ENCODE assay signal across 8 cellular contexts in the genomic region with DNA sequence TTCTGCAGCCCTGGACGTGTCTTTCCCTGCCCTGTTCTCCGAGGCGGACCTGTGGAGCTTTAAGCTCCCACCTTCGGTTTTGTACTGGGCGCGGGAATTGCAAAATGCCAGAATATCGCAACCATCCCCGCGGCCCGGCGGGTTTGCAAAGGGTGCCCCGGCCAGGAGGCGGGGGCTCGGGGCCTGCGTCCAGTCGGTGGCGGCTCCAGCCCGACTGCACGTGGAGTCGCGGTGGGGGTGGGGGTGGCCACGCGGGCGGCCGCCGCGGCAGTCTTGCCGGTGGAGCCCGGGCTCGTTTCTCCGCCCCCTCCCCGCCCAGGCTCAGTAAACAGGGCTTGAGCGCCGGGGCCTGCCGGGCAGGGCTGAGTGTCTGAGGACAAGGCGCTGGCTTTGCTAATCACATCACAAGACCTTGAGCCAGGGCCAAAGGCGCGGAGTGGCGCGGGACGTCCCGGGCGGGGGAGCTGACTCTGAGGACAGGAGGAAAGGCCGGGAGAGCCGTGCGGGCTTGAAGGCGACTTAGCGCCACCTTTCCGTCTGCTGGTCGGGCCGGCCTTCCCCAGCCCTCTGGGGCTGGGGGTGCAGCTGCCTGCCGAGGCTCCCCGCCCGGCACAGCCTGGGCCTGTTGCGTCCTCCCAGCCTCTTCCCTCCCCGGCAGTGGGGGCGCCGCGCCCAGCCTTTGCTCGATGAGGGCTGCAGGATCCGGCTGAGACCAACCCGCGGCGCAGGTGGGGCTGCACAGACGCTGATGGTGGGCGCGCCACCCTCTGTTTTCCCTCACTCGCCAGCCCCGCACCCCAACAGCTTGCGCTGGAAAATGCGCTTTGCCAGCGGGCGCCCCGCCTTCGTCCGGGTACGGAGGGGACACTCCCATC. TPM values are rescaled to one million over a fixed set of nuclear protein-coding genes. Genes with fewer than 3 reads are reported as not detected.
DNase-seq lines count a peak whose midpoint lies in the region; ATAC-seq and TF ChIP-seq lines count a peak whose summit lies in the region.

No MANE protein-coding gene starts in this region.

- ATAC-seq in GM19452 (IDR thresholded peaks at IDR 0.05; ENCODE audit: unreplicated experiment) = peak; percentile 10
- ATAC-seq in omental fat pad (ENCODE audit: low FRiP score) = peak; percentile 55
- peak; percentile 35 for ATAC-seq in thoracic aorta (ENCODE audit: insufficient number of reproducible peaks, low FRiP score, low read depth)

- H3K9me3 Mint-ChIP-seq in activated naive CD4-positive, alpha-beta T cell treated with anti-CD3 and anti-CD28 coated beads, Interleukin-2, amount 50 U/mL, for 24 hours = no peaks in the 10 kb centered on the region

- H3K27me3 Mint-ChIP-seq in activated naive CD4-positive, alpha-beta T cell treated with anti-CD3 and anti-CD28 coated beads, Interleukin-2, amount 50 U/mL, for 24 hours = no peaks in the 10 kb centered on the region

- peaks cover 10% of the 10 kb centered on the region for H3K36me3 Mint-ChIP-seq in activated naive CD4-positive, alpha-beta T cell treated with anti-CD3 and anti-CD28 coated beads, Interleukin-2, amount 50 U/mL, for 24 hours

- peaks cover 32% of the 10 kb centered on the region for H3K36me3 ChIP-seq in thoracic aorta

- H3K4me3 Mint-ChIP-seq in activated naive CD4-positive, alpha-beta T cell treated with anti-CD3 and anti-CD28 coated beads, Interleukin-2, amount 50 U/mL, for 24 hours = peak overlapping the region; percentile 87

- H3K9me3 ChIP-seq in thoracic aorta = no peaks in the 10 kb centered on the region

- H3K27ac ChIP-seq in thoracic aorta = peak overlapping the region; percentile 96 to 98

- TF ChIP-seq CTCF in omental fat pad (IDR thresholded peaks at IDR 0.05) (no peak), thoracic aorta (IDR thresholded peaks at IDR 0.05) (peak; percentile 17)

- H3K27me3 ChIP-seq in thoracic aorta (replicated peaks; ENCODE audit: insufficient read depth) = no peaks in the 10 kb centered on the region

- peaks cover 19 to 21% of the 10 kb centered on the region in 2 donors for H3K4me1 ChIP-seq in thoracic aorta (ENCODE audit: control insufficient read depth in 1 of 2, low read depth in 2 of 2)

- in situ Hi-C loops in SK-MEL-5 (cut with HindIII; ENCODE audit: low pct_unique_long_range_greater_than_20kb, low sequenced_read_pairs) = no loop called here

- H3K27ac Mint-ChIP-seq in activated naive CD4-positive, alpha-beta T cell treated with anti-CD3 and anti-CD28 coated beads, Interleukin-2, amount 50 U/mL, for 24 hours = peak overlapping the region; percentile 94

- H3K4me3 ChIP-seq in thoracic aorta = peak overlapping the region; percentile 88

- peaks cover 33% of the 10 kb centered on the region for H3K4me1 Mint-ChIP-seq in activated naive CD4-positive, alpha-beta T cell treated with anti-CD3 and anti-CD28 coated beads, Interleukin-2, amount 50 U/mL, for 24 hours

- DNase-seq in CD1c-positive myeloid dendritic cell (ENCODE audit: extremely low spot score) = peak; percentile 85
- DNase-seq in KG1 (lab: John Stamatoyannopoulos, UW) = peak; percentile 66
- DNase-seq in SK-MEL-5 (ENCODE audit: low read depth, low spot score) = peak; percentile 89
- peak; percentile 62 for DNase-seq in glomerular visceral epithelial cell (ENCODE audit: extremely low spot score)
- peak; percentile 72 for DNase-seq in omental fat pad (ENCODE audit: low spot score)
- peak; percentile 89 for DNase-seq in thoracic aorta (ENCODE audit: low spot score)

RNA-seq across cellular contexts. Expression of a gene that starts 0.8 kb away (rescaled TPM):
- total RNA-seq in SK-MEL-5 (2014; rRNA removed; shearing (Covaris generic)) = 5.2 and 5.7 TPM in 2 replicates
- 39.6 and 62.8 TPM in 2 replicates for polyA plus RNA-seq in SK-MEL-5 (2015; cell fraction: cytosol; rRNA removed)
- polyA plus RNA-seq in SK-MEL-5 (2015; cell fraction: nucleus; rRNA removed) = 16.3 and 26.1 TPM in 2 replicates
- total RNA-seq in omental fat pad (100 to 1,000 TPM in 1 of 4 donors, 10 to 100 TPM in 3; 93.9 to 141 (median 95.4) TPM), thoracic aorta (100 to 1,000 TPM; 172 to 197 TPM)

Comparison
In these comparisons a context has a peak if more than half of its experiments do, and no peak if none do; other contexts are left out.
1. Peak in every context shown above with its lines: DNase-seq, ATAC-seq, H3K4me3 ChIP-seq and H3K27ac ChIP-seq.
2. RNA of a gene that starts 0.8 kb away (total RNA-seq): 172 to 197 TPM in thoracic aorta and 93.9 to 141 TPM in omental fat pad; 5.2 to 5.7 TPM in SK-MEL-5; every median in the first group is over 10 times any median in the second.